Comparison of ENCODE assay signal across 8 cellular contexts in the genomic region with DNA sequence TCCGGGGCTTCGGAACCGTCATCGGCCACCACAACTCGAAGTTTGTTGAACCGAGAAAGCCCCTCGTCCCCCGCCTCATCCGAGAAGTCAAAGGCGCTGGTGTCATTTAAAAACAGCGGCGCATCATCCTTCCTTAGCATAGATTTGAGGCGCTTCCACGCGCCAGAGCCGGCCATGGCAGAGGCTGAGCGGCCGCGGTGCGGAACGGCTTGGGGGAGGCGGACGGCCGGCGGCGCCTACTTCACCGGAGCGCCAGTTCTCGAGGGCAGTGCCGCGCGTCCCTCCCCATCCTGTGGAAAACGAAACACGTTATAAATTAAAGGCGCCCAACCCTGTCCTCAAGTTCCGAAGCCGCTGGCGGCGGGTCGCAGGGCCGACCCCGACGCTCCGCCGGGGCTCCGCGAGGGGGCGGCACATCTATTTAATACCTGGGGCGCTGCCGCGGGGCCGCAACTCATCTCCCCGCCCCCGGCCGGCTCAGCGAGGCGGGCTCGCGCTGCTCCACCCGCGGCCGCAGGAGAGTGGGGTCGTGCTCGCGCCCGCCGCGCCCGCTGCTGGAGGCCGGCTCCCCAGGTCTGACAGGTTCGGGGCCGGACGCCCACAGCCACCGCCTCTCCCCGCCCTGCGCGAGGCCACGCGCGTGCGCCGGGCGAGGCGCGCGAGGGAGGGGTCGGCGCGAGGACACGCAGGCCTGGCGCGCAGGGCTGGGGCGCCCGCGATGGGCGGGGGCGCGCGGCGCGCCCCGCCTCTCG. TPM values are rescaled to one million over a fixed set of nuclear protein-coding genes. Genes with fewer than 3 reads are reported as not detected.
DNase-seq lines count a peak whose midpoint lies in the region; ATAC-seq and TF ChIP-seq lines count a peak whose summit lies in the region.

A gene with protein sequence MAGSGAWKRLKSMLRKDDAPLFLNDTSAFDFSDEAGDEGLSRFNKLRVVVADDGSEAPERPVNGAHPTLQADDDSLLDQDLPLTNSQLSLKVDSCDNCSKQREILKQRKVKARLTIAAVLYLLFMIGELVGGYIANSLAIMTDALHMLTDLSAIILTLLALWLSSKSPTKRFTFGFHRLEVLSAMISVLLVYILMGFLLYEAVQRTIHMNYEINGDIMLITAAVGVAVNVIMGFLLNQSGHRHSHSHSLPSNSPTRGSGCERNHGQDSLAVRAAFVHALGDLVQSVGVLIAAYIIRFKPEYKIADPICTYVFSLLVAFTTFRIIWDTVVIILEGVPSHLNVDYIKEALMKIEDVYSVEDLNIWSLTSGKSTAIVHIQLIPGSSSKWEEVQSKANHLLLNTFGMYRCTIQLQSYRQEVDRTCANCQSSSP (minus strand): TSS at position 577 of the 752 bp plus-strand sequence. CDS start 401 bp downstream, at position 176.

- DNase-seq in CD8-positive, alpha-beta T cell: peak; percentile 16 to 80 (median 62)
- DNase-seq in HK-2 (ENCODE audit: unreplicated experiment) (peak; percentile 44), T-helper 17 cell (peak; percentile 39 to 60 (median 59)), ascending aorta (ENCODE audit: low spot score in 2 of 2) (peak; percentile 15 to 84), hepatocyte (ENCODE audit: low spot score) (peak; percentile 78), retinal pigment epithelial cell (ENCODE audit: low read depth) (no peak), cortex of kidney (lab: John Stamatoyannopoulos, UW) (no peak)

- H3K4me1 Mint-ChIP-seq in CD8-positive, alpha-beta T cell (ENCODE audit: low read depth): peaks cover 32% of the 10 kb centered on the region
- peaks cover 29% of the 10 kb centered on the region for H3K4me1 Mint-ChIP-seq in T-helper 17 cell

- H3K79me2 ChIP-seq in hepatocyte: peaks cover 6% of the 10 kb centered on the region

- peak within 1 kb of the TSS; percentile 37 for H2AFZ ChIP-seq in hepatocyte

- peaks cover 10% of the 10 kb centered on the region for H3K4me1 ChIP-seq in CD8-positive, alpha-beta T cell (ENCODE audit: insufficient read depth, low read length)
- peaks cover 3 to 21% of the 10 kb centered on the region in 2 donors for H3K4me1 ChIP-seq in ascending aorta
- peaks cover 13% of the 10 kb centered on the region for H3K4me1 ChIP-seq in hepatocyte (ENCODE audit: insufficient read depth)

- peak within 1 kb of the TSS; percentile 94 for H3K4me3 Mint-ChIP-seq in CD8-positive, alpha-beta T cell
- peak within 1 kb of the TSS; percentile 95 for H3K4me3 Mint-ChIP-seq in T-helper 17 cell

- H3K9me3 Mint-ChIP-seq in CD8-positive, alpha-beta T cell: no peaks in the 10 kb centered on the region

- H3K4me3 ChIP-seq in CD8-positive, alpha-beta T cell (ENCODE audit: low read depth, low read length): peak within 1 kb of the TSS; percentile 71
- H3K4me3 ChIP-seq in ascending aorta (peak within 1 kb of the TSS; percentile 85 to 92), hepatocyte (peak within 1 kb of the TSS; percentile 91), retinal pigment epithelial cell (ENCODE audit: low read length) (peak within 1 kb of the TSS; percentile 73)

- no peaks in the 10 kb centered on the region for H3K27me3 Mint-ChIP-seq in CD8-positive, alpha-beta T cell (ENCODE audit: low read depth)
- H3K27me3 Mint-ChIP-seq in T-helper 17 cell: no peaks in the 10 kb centered on the region

- CTCF ChIA-PET in CD8-positive, alpha-beta T cell (lab: Charles Lee): interaction anchor here (1.0 kb wide), 1 partner anchor 92 kb away, joined by 4 read pairs; no protein-coding TSS in a partner anchor

- peak within 1 kb of the TSS; percentile 31 for H3K27ac ChIP-seq in CD8-positive, alpha-beta T cell (ENCODE audit: low read depth, low read length)
- H3K27ac ChIP-seq in ascending aorta (peak within 1 kb of the TSS; percentile 75 to 77), hepatocyte (peak within 1 kb of the TSS; percentile 75)

- intact Hi-C loops in CD8-positive, alpha-beta T cell (cut with DNase I, micrococcal nuclease): loop anchor here (1.0 to 10.0 kb wide), 9 partner anchors 64 to 322 kb away; a partner anchor contains a TSS
- intact Hi-C loops in ascending aorta (cut with DNase I): loop anchor here (5.0 kb wide), 1 partner anchor 90 kb away; no protein-coding TSS in a partner anchor

- H3K9me2 ChIP-seq in hepatocyte (replicated peaks; ENCODE audit: insufficient read depth): no peaks in the 10 kb centered on the region

- H3K27me3 ChIP-seq in CD8-positive, alpha-beta T cell (ENCODE audit: insufficient read depth, low read length): no peaks in the 10 kb centered on the region
- no peaks in the 10 kb centered on the region for H3K27me3 ChIP-seq in ascending aorta
- H3K27me3 ChIP-seq in hepatocyte: peaks cover 14% of the 10 kb centered on the region

- H3K4me2 ChIP-seq in hepatocyte: peak within 1 kb of the TSS; percentile 91

- H3K36me3 Mint-ChIP-seq in CD8-positive, alpha-beta T cell: peaks cover 14% of the 10 kb centered on the region
- peaks cover 6% of the 10 kb centered on the region for H3K36me3 Mint-ChIP-seq in T-helper 17 cell (ENCODE audit: low read depth)

- peak; percentile 67 for TF ChIP-seq CTCF in CD8-positive, alpha-beta T cell (IDR thresholded peaks at IDR 0.05)
- TF ChIP-seq CTCF in ascending aorta (IDR thresholded peaks at IDR 0.05) (peak in 2 of 3 experiments; percentile 20 to 59), hepatocyte (IDR thresholded peaks at IDR 0.05; ENCODE audit: poor library complexity) (peak; percentile 46), retinal pigment epithelial cell (conservative IDR thresholded peaks at IDR 0.05; ENCODE audit: low read depth, low read length) (peak; percentile 40)

- no peaks in the 10 kb centered on the region for H3K36me3 ChIP-seq in CD8-positive, alpha-beta T cell (ENCODE audit: insufficient read depth, low read length)
- H3K36me3 ChIP-seq in ascending aorta: no peaks in the 10 kb centered on the region
- H3K36me3 ChIP-seq in hepatocyte (replicated peaks; ENCODE audit: insufficient read depth, low read depth): no peaks in the 10 kb centered on the region

- H4K20me1 ChIP-seq in hepatocyte (ENCODE audit: insufficient read depth, poor library complexity, severe bottlenecking): no peaks in the 10 kb centered on the region

- 2% methylated on average over 70 of the region's 103 CpGs for WGBS in hepatocyte (ENCODE audit: low lambda C conversion rate, missing lambda C conversion rate)

- POLR2A ChIA-PET in CD8-positive, alpha-beta T cell (lab: Charles Lee): interaction anchor here (1.0 to 1.4 kb wide), 5 partner anchors 64 to 120 kb away, joined by 3 to 8 read pairs (median 4); a partner anchor contains a TSS

- no peaks in the 10 kb centered on the region for H3K9me3 ChIP-seq in CD8-positive, alpha-beta T cell (ENCODE audit: low read length)
- H3K9me3 ChIP-seq in T-helper 17 cell (ENCODE audit: control insufficient read depth, low read length, poor library complexity, severe bottlenecking) (no peaks in the 10 kb centered on the region), ascending aorta (no peaks in the 10 kb centered on the region), hepatocyte (ENCODE audit: low read depth) (no peaks in the 10 kb centered on the region)

- peak; percentile 85 for ATAC-seq in CD8-positive, alpha-beta T cell
- ATAC-seq in GM19438 (IDR thresholded peaks at IDR 0.05; ENCODE audit: low read depth, unreplicated experiment) (peak; percentile 66), T-helper 17 cell (peak; percentile 90)

- peak within 1 kb of the TSS; percentile 88 for H3K27ac Mint-ChIP-seq in CD8-positive, alpha-beta T cell
- H3K27ac Mint-ChIP-seq in T-helper 17 cell: peak within 1 kb of the TSS; percentile 80

RNA-seq across cellular contexts. Expression of the gene that starts here (rescaled TPM):
- total RNA-seq in CD8-positive, alpha-beta T cell: 1 to 10 TPM; 1.8 to 2.0 TPM
- total RNA-seq in T-helper 17 cell (1 to 10 TPM; 2.2 to 2.4 TPM), ascending aorta (3.4 TPM), hepatocyte (4.1 and 5.0 TPM in 2 replicates)
- 2.7 and 2.9 TPM in 2 replicates for polyA plus RNA-seq in hepatocyte

Comparison
In these comparisons a context has a peak if more than half of its experiments do, and no peak if none do; other contexts are left out.
1. DNase-seq: peak in CD8-positive, alpha-beta T cell (7 of 7), HK-2 (single experiment), T-helper 17 cell (3 of 3), ascending aorta (2 of 2) and hepatocyte (single experiment); none in retinal pigment epithelial cell (single experiment) and cortex of kidney (single experiment).
2. Peak in every context shown above with its lines, with median percentiles within 50 percentile points of each other: ATAC-seq, H3K27ac ChIP-seq, H3K4me3 ChIP-seq and CTCF ChIP-seq.